In the genomic region with DNA sequence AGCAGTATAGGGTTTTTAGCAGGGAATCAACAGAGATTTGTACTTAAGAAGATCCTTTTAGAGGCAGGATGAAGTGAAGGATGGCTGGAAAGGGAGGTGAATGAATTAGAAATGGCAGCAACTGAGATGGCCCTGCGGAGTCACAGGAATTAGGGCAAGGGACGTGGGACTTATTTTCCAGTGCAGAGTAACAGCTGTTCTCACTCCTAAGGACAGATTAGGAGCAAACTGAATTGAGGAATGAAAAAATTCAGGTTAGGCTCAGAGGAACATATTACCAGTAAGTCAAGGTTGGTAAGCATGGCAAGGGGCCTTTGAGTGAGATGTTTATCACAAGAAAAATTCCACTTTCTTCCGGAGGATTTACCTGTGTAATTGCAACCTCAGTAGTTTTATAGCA, we compare ENCODE assay signal across 19 cellular contexts. TPM values are rescaled to one million over a fixed set of nuclear protein-coding genes. Genes with fewer than 3 reads are reported as not detected.
DNase-seq lines count a peak whose midpoint lies in the region; ATAC-seq and TF ChIP-seq lines count a peak whose summit lies in the region.
"Had no signal": no experiment of that assay in that cellular context is flagged by ENCODE, and none has a peak within 500 bp of the region (broad histone marks: within the 10 kb centered on the region; RNA-seq: fewer than 3 reads in every experiment).

No MANE protein-coding gene starts in this region.

- intact Hi-C loops in PC-3 (cut with micrococcal nuclease) = no loop called here

- no peaks in the 10 kb centered on the region for H3F3A ChIP-seq in PC-3 (ENCODE audit: low read length, unreplicated experiment)

- no peaks in the 10 kb centered on the region for H4K20me1 ChIP-seq in PC-3 (ENCODE audit: low read length)

- BruUV-seq in PC-3 (replicated peaks; lab: Mats Ljungman, UMichigan) = no TSS peak

- no peak overlapping the region for H3K9ac ChIP-seq in PC-3 (ENCODE audit: low read length)
- H3K9ac ChIP-seq: GM23248 had no signal

- CTCF ChIA-PET in PC-3 (lab: Charles Lee) = no interaction called here

- H3K79me2 ChIP-seq in PC-3 (ENCODE audit: low read length) = no peaks in the 10 kb centered on the region

- no peak overlapping the region for H3K4me3 ChIP-seq in PC-3 (ENCODE audit: low read length)
- H3K4me3 ChIP-seq: GM23248, HAP-1 had no signal

- H3K9me3 ChIP-seq in PC-3 (ENCODE audit: low read length) = no peaks in the 10 kb centered on the region
- H3K9me3 ChIP-seq: BE2C, Caco-2, HAP-1 had no signal

- no peak overlapping the region for H2AFZ ChIP-seq in PC-3 (ENCODE audit: low read length)
- H2AFZ ChIP-seq: GM23248 had no signal

- H3K4me1 ChIP-seq in PC-3 (ENCODE audit: insufficient read depth, low read length) = peaks cover 13% of the 10 kb centered on the region
- H3K4me1 ChIP-seq: BE2C, Caco-2 had no signal

- peak overlapping the region; percentile 17; the same call in 1 of the 2 replicates for H3K4me2 ChIP-seq in PC-3 (ENCODE audit: low read length)

- no peaks in the 10 kb centered on the region for H3K9me2 ChIP-seq in PC-3 (replicated peaks; ENCODE audit: low read length)

- H3K27me3 ChIP-seq in PC-3 (ENCODE audit: low read length) = no peaks in the 10 kb centered on the region
- H3K27me3 ChIP-seq: BE2C had no signal

- TF ChIP-seq CTCF in PC-3 (conservative IDR thresholded peaks at IDR 0.05; ENCODE audit: low read depth, low read length) = no peak

- H3K27ac ChIP-seq in PC-3 (ENCODE audit: low read length) = peak overlapping the region; percentile 25; the same call in 1 of the 2 replicates
- H3K27ac ChIP-seq: GM23248 had no signal

- no peak for ATAC-seq in PC-3
- ATAC-seq: HepG2 had no signal

- POLR2A ChIA-PET in PC-3 (lab: Charles Lee; ENCODE audit: unreplicated experiment) = no interaction called here

- DNase-seq in NCI-H82 (lab: John Stamatoyannopoulos, UW) (peak; percentile 85), PC-3 (peak; percentile 61), left kidney (ENCODE audit: low read depth, low spot score) (peak; percentile 34), renal cortical epithelial cell (ENCODE audit: low read depth) (peak; percentile 42), NCI-H69 (lab: John Stamatoyannopoulos, UW) (no peak), mesenteric fat pad (ENCODE audit: low spot score) (no peak)
- DNase-seq in activated CD4-positive, alpha-beta T cell treated with anti-CD3 and anti-CD28 coated beads for 4 hours = no peak
- DNase-seq: ACHN; BE2C; C1 segment of cervical spinal cord; Caco-2; CD4-positive, CD25-positive, alpha-beta regulatory T cell; DMS153; DMS79; GDM1; GM23248 had no signal

- H3K36me3 ChIP-seq in PC-3 (ENCODE audit: low read depth, low read length) = no peaks in the 10 kb centered on the region
- H3K36me3 ChIP-seq: BE2C, HAP-1 had no signal

RNA-seq across cellular contexts. Expression of a gene that starts 34.4 kb away (rescaled TPM):
- total RNA-seq in PC-3 (2014; rRNA removed) (0.73 and 0.86 TPM in 2 replicates), renal cortical epithelial cell (1.7 and 30.8 TPM in 2 replicates), mesenteric fat pad (0.67 TPM)
- total RNA-seq: CD4-positive, CD25-positive, alpha-beta regulatory T cell; H4 had no signal

RNA-seq across cellular contexts. Expression of a gene that starts 34.9 kb away (rescaled TPM):
- total RNA-seq in PC-3 (2014; rRNA removed) (0.29 and 0.55 TPM in 2 replicates), renal cortical epithelial cell (9.9 and 41.9 TPM in 2 replicates), mesenteric fat pad (0.45 TPM)
- total RNA-seq: CD4-positive, CD25-positive, alpha-beta regulatory T cell; HepG2 had no signal

Comparison
In these comparisons a context has a peak if more than half of its experiments do, and no peak if none do; other contexts are left out.
1. DNase-seq: peak in NCI-H82 (single experiment), PC-3 (single experiment), left kidney (single experiment) and renal cortical epithelial cell (single experiment); none in NCI-H69 (single experiment), mesenteric fat pad (single experiment) and activated CD4-positive, alpha-beta T cell treated with anti-CD3 and anti-CD28 coated beads for 4 hours (0 of 2).